Comparison of ENCODE assay signal across 1 cellular context in genomic region chr18:50312296-50313030, GRCh38.
TF ChIP-seq lines count a peak whose summit lies in the region.

No MANE protein-coding gene starts in this region.

TF ChIP-seq in HepG2, 621 proteins besides CTCF, POLR2A, EP300 and RAD21:
- 0 out of 2 replicates have a peak, but pooled peaks have one; percentile 52 for TF ChIP-seq PPARG (CRISPR knock-in tag; conservative IDR thresholded peaks at IDR 0.05)
- TF ChIP-seq ZFP36 (IDR thresholded peaks at IDR 0.05; ENCODE audit: borderline replicate concordance, low read depth, low read length, partially characterized antibody), result no peak
- TF ChIP-seq SAP130 (CRISPR knock-in tag; IDR thresholded peaks at IDR 0.05; ENCODE audit: low read depth), result 0 out of 2 replicates have a peak, but pooled peaks have one; percentile 13
- 0 out of 2 replicates have a peak, but pooled peaks have one; percentile 29 for TF ChIP-seq RXRB (CRISPR knock-in tag; IDR thresholded peaks at IDR 0.05; ENCODE audit: borderline replicate concordance)
